In the genomic region with DNA sequence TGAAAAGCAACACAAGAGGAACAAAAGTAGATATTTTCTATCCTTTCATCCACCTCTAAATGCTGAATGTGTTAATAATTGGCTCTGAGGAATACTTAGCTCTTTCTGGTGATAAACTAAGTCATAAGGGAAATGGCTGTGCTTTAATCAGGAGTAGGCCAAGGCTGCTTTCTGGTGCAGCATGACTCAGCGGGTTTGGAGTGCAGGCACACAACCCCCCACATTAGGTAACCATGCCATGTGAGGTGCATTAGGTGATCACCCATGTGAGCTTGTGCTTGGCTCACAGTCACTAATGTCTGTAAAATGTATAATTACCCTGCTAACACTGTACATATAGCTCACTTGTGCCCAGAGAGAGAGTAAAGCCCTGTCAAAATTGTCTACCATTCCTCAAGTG, we compare ENCODE assay signal across 1 cellular context.
TF ChIP-seq lines count a peak whose summit lies in the region.

No MANE protein-coding gene starts in this region.

TF ChIP-seq in HEK293, 187 proteins besides CTCF, POLR2A, EP300 and RAD21 (continued from another document):
- TF ChIP-seq ZNF19 (tag by site-specific recombination; IDR thresholded peaks at IDR 0.05; ENCODE audit: low read depth) (no peak), ZNF391 (tag by site-specific recombination; IDR thresholded peaks at IDR 0.05; ENCODE audit: borderline replicate concordance, low read depth) (no peak), SETDB1 (IDR thresholded peaks at IDR 0.05; ENCODE audit: insufficient read length, low read length) (peak; percentile 71), ZBTB8A (tag by site-specific recombination; IDR thresholded peaks at IDR 0.05) (no peak), ZNF571 (tag by site-specific recombination; IDR thresholded peaks at IDR 0.05) (no peak)
TF ChIP-seq in HEK293: peak in this region for 3.
